1 cellular context compared by ENCODE assay signal in genomic region chr2:71068218-71069035, GRCh38.
TF ChIP-seq lines count a peak whose summit lies in the region.

Gene NAGK (plus strand): TSS chr2:71068648. CDS start chr2:71068684, 36 bp downstream.

TF ChIP-seq in K562, 482 proteins besides CTCF, POLR2A, EP300 and RAD21 (continued from another document and continues in another):
- peak in 1 of 2 experiments; percentile 93; a peak in 1 of 4 replicates for TF ChIP-seq MLX (CRISPR knock-in tag; conservative IDR thresholded peaks at IDR 0.05)
- TF ChIP-seq KAT7 (CRISPR knock-in tag; IDR thresholded peaks at IDR 0.05; ENCODE audit: borderline replicate concordance): peak; percentile 53; the same call in 1 of the 2 replicates
- TF ChIP-seq ZNF707 (CRISPR knock-in tag; conservative IDR thresholded peaks at IDR 0.05): peak; percentile 60; the same call in 1 of the 2 replicates
- TF ChIP-seq TAF7 (tag; IDR thresholded peaks at IDR 0.05): peak; percentile 79
- peak; percentile 85 for TF ChIP-seq TAF1 (IDR thresholded peaks at IDR 0.05; ENCODE audit: control insufficient read depth, extremely low read depth, insufficient read depth, low read length, severe bottlenecking)
- no peak for TF ChIP-seq SFPQ (IDR thresholded peaks at IDR 0.05; ENCODE audit: low read depth, low read length)
- TF ChIP-seq HMGN3 (IDR thresholded peaks at IDR 0.05; ENCODE audit: borderline replicate concordance, extremely low read depth, insufficient read length, low read depth, low read length): peak; percentile 43
- TF ChIP-seq C11orf30 (IDR thresholded peaks at IDR 0.05; ENCODE audit: low read depth): peak; percentile 71
- peak; percentile 88 for TF ChIP-seq GABPA (tag; conservative IDR thresholded peaks at IDR 0.05; ENCODE audit: low read depth)
- peak; percentile 16 for TF ChIP-seq NFE2 (IDR thresholded peaks at IDR 0.05; ENCODE audit: low read depth)
- no peak for TF ChIP-seq PURB (CRISPR knock-in tag; IDR thresholded peaks at IDR 0.05; ENCODE audit: low read depth)
- TF ChIP-seq MAX (CRISPR knock-in tag; IDR thresholded peaks at IDR 0.05): peak; percentile 89
- peak; percentile 98 to 99 for TF ChIP-seq SIN3A (IDR thresholded peaks at IDR 0.05; ENCODE audit: borderline replicate concordance in 2 of 2, control insufficient read depth in 1 of 2, low read depth in 2 of 2, low read length in 2 of 2)
- peak; percentile 94 for TF ChIP-seq GTF2E2 (tag; IDR thresholded peaks at IDR 0.05)
- no peak for TF ChIP-seq ZNF354B (CRISPR knock-in tag; IDR thresholded peaks at IDR 0.05)
- TF ChIP-seq BRF2 (IDR thresholded peaks at IDR 0.05; ENCODE audit: borderline replicate concordance, insufficient read depth, insufficient read length): no peak
- TF ChIP-seq PKNOX1 (IDR thresholded peaks at IDR 0.05): peak; percentile 74
- TF ChIP-seq NR2C2 (CRISPR knock-in tag; IDR thresholded peaks at IDR 0.05): 0 out of 2 replicates have a peak, but pooled peaks have one; percentile 47
- TF ChIP-seq NR2C2 (tag; IDR thresholded peaks at IDR 0.05): peak; percentile 83
- peak; percentile 96 to 97 for TF ChIP-seq E2F6 (IDR thresholded peaks at IDR 0.05; ENCODE audit: borderline replicate concordance in 1 of 2, extremely low read depth in 1 of 2, insufficient read depth in 1 of 2, insufficient read length in 1 of 2, low read depth in 1 of 2, low read length in 1 of 2, poor library complexity in 1 of 2, severe bottlenecking in 1 of 2)
- TF ChIP-seq CCNT2 (IDR thresholded peaks at IDR 0.05; ENCODE audit: borderline replicate concordance, extremely low read depth, insufficient read length, low read depth, low read length): peak; percentile 79
- TF ChIP-seq TAF15 (IDR thresholded peaks at IDR 0.05; ENCODE audit: low read depth, low read length): no peak
- peak; percentile 97 for TF ChIP-seq PML (IDR thresholded peaks at IDR 0.05; ENCODE audit: low read length)
- peak; percentile 87; the same call in 1 of the 2 replicates for TF ChIP-seq MTA3 (IDR thresholded peaks at IDR 0.05; ENCODE audit: borderline replicate concordance)
- TF ChIP-seq POLR2AphosphoS2 (IDR thresholded peaks at IDR 0.05; ENCODE audit: low read length): peak; percentile 67; the same call in 1 of the 2 replicates
- peak in 1 of 2 experiments; percentile 56; a peak in 1 of 4 replicates for TF ChIP-seq ETV6 (IDR thresholded peaks at IDR 0.05; ENCODE audit: borderline replicate concordance in 1 of 2, low read depth in 2 of 2, low read length in 1 of 2)
- TF ChIP-seq ETV6 (CRISPR knock-in tag; IDR thresholded peaks at IDR 0.05; ENCODE audit: borderline replicate concordance): no peak
- peak; percentile 99 for TF ChIP-seq POLR2B (IDR thresholded peaks at IDR 0.05; ENCODE audit: low read depth, partially characterized antibody)
- TF ChIP-seq MLLT1 (IDR thresholded peaks at IDR 0.05): peak in 1 of 2 experiments; percentile 55; a peak in 1 of 4 replicates
- 0 out of 2 replicates have a peak, but pooled peaks have one; percentile 33 for TF ChIP-seq ZNF830 (CRISPR knock-in tag; IDR thresholded peaks at IDR 0.05)
- no peak for TF ChIP-seq CEBPB (tag; IDR thresholded peaks at IDR 0.05)
- TF ChIP-seq MCM7 (IDR thresholded peaks at IDR 0.05): no peak
- peak; percentile 99 for TF ChIP-seq POLR2G (IDR thresholded peaks at IDR 0.05; ENCODE audit: low read depth, low read length)
- no peak for TF ChIP-seq GTF2A2 (tag; IDR thresholded peaks at IDR 0.05)
- peak; percentile 87 for TF ChIP-seq RNF2 (IDR thresholded peaks at IDR 0.05)
- peak; percentile 73; the same call in 1 of the 2 replicates for TF ChIP-seq FOXJ2 (tag; IDR thresholded peaks at IDR 0.05)
- peak; percentile 30; the same call in 1 of the 2 replicates for TF ChIP-seq NR1H2 (CRISPR knock-in tag; IDR thresholded peaks at IDR 0.05)
- no peak for TF ChIP-seq TRIM28 (IDR thresholded peaks at IDR 0.05)
- no peak for TF ChIP-seq HDAC6 (IDR thresholded peaks at IDR 0.05; ENCODE audit: low read depth, low read length)
- no peak for TF ChIP-seq ZNF280A (IDR thresholded peaks at IDR 0.05; ENCODE audit: low read depth, partially characterized antibody)
- peak; percentile 96 for TF ChIP-seq SAP30 (IDR thresholded peaks at IDR 0.05; ENCODE audit: borderline replicate concordance, insufficient read depth, low read depth, low read length, poor library complexity, severe bottlenecking)
- no peak for TF ChIP-seq KHSRP (IDR thresholded peaks at IDR 0.05)
- TF ChIP-seq CBX3 (IDR thresholded peaks at IDR 0.05; ENCODE audit: borderline replicate concordance in 1 of 2, low read length in 2 of 2): peak in 1 of 2 experiments; percentile 66; a peak in 1 of 3 replicates
- TF ChIP-seq STAT6 (CRISPR knock-in tag; IDR thresholded peaks at IDR 0.05): no peak
- TF ChIP-seq RREB1 (CRISPR knock-in tag; IDR thresholded peaks at IDR 0.05): 0 out of 2 replicates have a peak, but pooled peaks have one; percentile 44
